8 cellular contexts compared by ENCODE assay signal in genomic region chr15:90665288-90666134, GRCh38. TPM values are rescaled to one million over a fixed set of nuclear protein-coding genes. Genes with fewer than 3 reads are reported as not detected.
DNase-seq lines count a peak whose midpoint lies in the region; ATAC-seq and TF ChIP-seq lines count a peak whose summit lies in the region.

No MANE protein-coding gene starts in this region.

- no peak for TF ChIP-seq CTCF in ascending aorta (IDR thresholded peaks at IDR 0.05)

- H3K27ac ChIP-seq in ascending aorta = peak overlapping the region; percentile 84 to 89

- H3K4me1 ChIP-seq in ascending aorta = peaks cover 0 to 6% of the 10 kb centered on the region in 2 donors

- intact Hi-C loops in ascending aorta (cut with DNase I) = no loop called here

- DNase-seq in COR-L47 (lab: John Stamatoyannopoulos, UW) (peak; percentile 65), RPMI8226 (peak; percentile 54), ascending aorta (ENCODE audit: low spot score in 2 of 2) (peak in 1 of 2 donors; percentile 78), hypothalamus (lab: John Stamatoyannopoulos, UW) (peak in 28 of 51 donors; percentile 4 to 52 (median 32)), NCI-H1092 treated with DMSO at 0.1 percent for 48 hours (lab: John Stamatoyannopoulos, UW) (no peak)
- peak; percentile 40 to 45 for DNase-seq in stimulated activated CD4-positive, alpha-beta T cell treated with anti-CD3 and anti-CD28 coated beads, Interleukin-2, amount 100 ng/mL, for 48 hours

- H3K27me3 ChIP-seq in ascending aorta = no peaks in the 10 kb centered on the region

- no peaks in the 10 kb centered on the region for H3K9me3 ChIP-seq in ascending aorta

- no peaks in the 10 kb centered on the region for H3K36me3 ChIP-seq in ascending aorta

- H3K4me3 ChIP-seq in ascending aorta = peak overlapping the region; percentile 82 to 86

- peak; percentile 56 for ATAC-seq in GM19372 (IDR thresholded peaks at IDR 0.05; ENCODE audit: low read depth, unreplicated experiment)
- peak; percentile 52 for ATAC-seq in HG03442 (IDR thresholded peaks at IDR 0.05; ENCODE audit: unreplicated experiment)

RNA-seq across cellular contexts. Expression of gene BLM, which starts 51.6 kb away (rescaled TPM):
- total RNA-seq in ascending aorta = 0.11 TPM
